1 cellular context compared by ENCODE assay signal in genomic region chr12:124733086-124733485, GRCh38.
TF ChIP-seq lines count a peak whose summit lies in the region.

No MANE protein-coding gene starts in this region.

TF ChIP-seq in H1, 55 proteins besides CTCF, POLR2A, EP300 and RAD21 (continued from another document):
- TF ChIP-seq PHF8 (conservative IDR thresholded peaks at IDR 0.05; ENCODE audit: low read depth, low read length) (no peak), GTF2F1 (IDR thresholded peaks at IDR 0.05; ENCODE audit: borderline replicate concordance, low read depth, low read length) (no peak), TAF1 (IDR thresholded peaks at IDR 0.05; ENCODE audit: low read depth, low read length) (no peak), NRF1 (IDR thresholded peaks at IDR 0.05; ENCODE audit: low read depth, low read length) (no peak), SRF (IDR thresholded peaks at IDR 0.05; ENCODE audit: low read depth, low read length) (no peak), TAF7 (optimal IDR thresholded peaks at IDR 0.05; ENCODE audit: borderline replicate concordance, low read depth, low read length) (no peak), RNF2 (IDR thresholded peaks at IDR 0.05; ENCODE audit: borderline replicate concordance, low read depth, low read length, missing control alignments, poor library complexity, severe bottlenecking) (no peak), RXRA (IDR thresholded peaks at IDR 0.05; ENCODE audit: insufficient read depth, low read depth, low read length) (no peak), TEAD4 (IDR thresholded peaks at IDR 0.05; ENCODE audit: low read depth, low read length) (no peak), HDAC6 (IDR thresholded peaks at IDR 0.05; ENCODE audit: low read depth, low read length) (no peak), MAFK (IDR thresholded peaks at IDR 0.05; ENCODE audit: low read depth, low read length) (no peak)
- TF ChIP-seq, protein P1, sequence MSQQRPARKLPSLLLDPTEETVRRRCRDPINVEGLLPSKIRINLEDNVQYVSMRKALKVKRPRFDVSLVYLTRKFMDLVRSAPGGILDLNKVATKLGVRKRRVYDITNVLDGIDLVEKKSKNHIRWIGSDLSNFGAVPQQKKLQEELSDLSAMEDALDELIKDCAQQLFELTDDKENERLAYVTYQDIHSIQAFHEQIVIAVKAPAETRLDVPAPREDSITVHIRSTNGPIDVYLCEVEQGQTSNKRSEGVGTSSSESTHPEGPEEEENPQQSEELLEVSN (IDR thresholded peaks at IDR 0.05) = no peak
